ENCODE assay signal across 5 cellular contexts in genomic region chr2:199316851-199317250, GRCh38.
"Had no signal": no experiment of that assay in that cellular context is flagged by ENCODE, and none has a peak within 500 bp of the region (broad histone marks: within the 10 kb centered on the region; RNA-seq: fewer than 3 reads in every experiment).

No MANE protein-coding gene starts in this region.

- DNase-seq: H9, HCEC 1CT, IMR-90 had no signal

- H3K4me3 ChIP-seq: GM23338, K562 had no signal

- ATAC-seq: GM23338, K562 had no signal
